ENCODE assay signal across 1 cellular context in the genomic region with DNA sequence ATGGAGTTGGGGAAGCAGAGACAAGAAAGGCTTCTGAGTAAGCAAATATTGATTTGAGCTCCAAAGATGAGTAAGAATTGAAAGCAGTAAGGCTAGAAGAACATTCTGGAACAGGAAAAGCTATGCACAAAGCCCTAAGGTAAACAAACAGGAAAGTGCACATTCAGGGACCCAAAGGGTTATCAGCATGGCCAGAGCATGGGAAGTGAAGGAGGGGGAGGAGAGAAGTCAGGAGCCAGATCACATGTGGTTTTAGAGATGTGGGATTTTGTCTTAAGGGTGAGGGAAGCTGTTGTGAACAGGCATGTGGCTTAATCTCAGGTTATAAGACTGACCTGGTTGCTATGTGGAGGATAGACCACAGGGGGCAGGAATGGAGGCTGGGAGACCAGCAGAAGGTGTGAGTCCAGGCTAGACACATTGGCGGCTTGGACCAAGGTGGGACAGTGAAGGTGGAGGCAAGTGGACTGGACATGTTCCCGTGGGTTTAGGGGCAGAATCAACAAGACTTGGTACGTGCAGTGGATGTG.
TF ChIP-seq lines count a peak whose summit lies in the region.

No MANE protein-coding gene starts in this region.

TF ChIP-seq in GM23338, 12 proteins besides CTCF, POLR2A, EP300 and RAD21 (continued from another document):
- TF ChIP-seq, protein P1, sequence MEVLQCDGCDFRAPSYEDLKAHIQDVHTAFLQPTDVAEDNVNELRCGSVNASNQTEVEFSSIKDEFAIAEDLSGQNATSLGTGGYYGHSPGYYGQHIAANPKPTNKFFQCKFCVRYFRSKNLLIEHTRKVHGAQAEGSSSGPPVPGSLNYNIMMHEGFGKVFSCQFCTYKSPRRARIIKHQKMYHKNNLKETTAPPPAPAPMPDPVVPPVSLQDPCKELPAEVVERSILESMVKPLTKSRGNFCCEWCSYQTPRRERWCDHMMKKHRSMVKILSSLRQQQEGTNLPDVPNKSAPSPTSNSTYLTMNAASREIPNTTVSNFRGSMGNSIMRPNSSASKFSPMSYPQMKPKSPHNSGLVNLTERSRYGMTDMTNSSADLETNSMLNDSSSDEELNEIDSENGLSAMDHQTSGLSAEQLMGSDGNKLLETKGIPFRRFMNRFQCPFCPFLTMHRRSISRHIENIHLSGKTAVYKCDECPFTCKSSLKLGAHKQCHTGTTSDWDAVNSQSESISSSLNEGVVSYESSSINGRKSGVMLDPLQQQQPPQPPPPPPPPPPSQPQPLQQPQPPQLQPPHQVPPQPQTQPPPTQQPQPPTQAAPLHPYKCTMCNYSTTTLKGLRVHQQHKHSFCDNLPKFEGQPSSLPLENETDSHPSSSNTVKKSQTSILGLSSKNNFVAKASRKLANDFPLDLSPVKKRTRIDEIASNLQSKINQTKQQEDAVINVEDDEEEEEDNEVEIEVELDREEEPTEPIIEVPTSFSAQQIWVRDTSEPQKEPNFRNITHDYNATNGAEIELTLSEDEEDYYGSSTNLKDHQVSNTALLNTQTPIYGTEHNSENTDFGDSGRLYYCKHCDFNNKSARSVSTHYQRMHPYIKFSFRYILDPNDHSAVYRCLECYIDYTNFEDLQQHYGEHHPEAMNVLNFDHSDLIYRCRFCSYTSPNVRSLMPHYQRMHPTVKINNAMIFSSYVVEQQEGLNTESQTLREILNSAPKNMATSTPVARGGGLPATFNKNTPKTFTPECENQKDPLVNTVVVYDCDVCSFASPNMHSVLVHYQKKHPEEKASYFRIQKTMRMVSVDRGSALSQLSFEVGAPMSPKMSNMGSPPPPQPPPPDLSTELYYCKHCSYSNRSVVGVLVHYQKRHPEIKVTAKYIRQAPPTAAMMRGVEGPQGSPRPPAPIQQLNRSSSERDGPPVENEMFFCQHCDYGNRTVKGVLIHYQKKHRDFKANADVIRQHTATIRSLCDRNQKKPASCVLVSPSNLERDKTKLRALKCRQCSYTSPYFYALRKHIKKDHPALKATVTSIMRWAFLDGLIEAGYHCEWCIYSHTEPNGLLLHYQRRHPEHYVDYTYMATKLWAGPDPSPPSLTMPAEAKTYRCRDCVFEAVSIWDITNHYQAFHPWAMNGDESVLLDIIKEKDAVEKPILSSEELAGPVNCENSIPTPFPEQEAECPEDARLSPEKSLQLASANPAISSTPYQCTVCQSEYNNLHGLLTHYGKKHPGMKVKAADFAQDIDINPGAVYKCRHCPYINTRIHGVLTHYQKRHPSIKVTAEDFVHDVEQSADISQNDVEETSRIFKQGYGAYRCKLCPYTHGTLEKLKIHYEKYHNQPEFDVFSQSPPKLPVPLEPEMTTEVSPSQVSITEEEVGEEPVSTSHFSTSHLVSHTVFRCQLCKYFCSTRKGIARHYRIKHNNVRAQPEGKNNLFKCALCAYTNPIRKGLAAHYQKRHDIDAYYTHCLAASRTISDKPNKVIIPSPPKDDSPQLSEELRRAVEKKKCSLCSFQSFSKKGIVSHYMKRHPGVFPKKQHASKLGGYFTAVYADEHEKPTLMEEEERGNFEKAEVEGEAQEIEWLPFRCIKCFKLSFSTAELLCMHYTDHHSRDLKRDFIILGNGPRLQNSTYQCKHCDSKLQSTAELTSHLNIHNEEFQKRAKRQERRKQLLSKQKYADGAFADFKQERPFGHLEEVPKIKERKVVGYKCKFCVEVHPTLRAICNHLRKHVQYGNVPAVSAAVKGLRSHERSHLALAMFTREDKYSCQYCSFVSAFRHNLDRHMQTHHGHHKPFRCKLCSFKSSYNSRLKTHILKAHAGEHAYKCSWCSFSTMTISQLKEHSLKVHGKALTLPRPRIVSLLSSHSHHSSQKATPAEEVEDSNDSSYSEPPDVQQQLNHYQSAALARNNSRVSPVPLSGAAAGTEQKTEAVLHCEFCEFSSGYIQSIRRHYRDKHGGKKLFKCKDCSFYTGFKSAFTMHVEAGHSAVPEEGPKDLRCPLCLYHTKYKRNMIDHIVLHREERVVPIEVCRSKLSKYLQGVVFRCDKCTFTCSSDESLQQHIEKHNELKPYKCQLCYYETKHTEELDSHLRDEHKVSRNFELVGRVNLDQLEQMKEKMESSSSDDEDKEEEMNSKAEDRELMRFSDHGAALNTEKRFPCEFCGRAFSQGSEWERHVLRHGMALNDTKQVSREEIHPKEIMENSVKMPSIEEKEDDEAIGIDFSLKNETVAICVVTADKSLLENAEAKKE (CRISPR knock-in tag; IDR thresholded peaks at IDR 0.05), result no peak
- TF ChIP-seq, protein P2, sequence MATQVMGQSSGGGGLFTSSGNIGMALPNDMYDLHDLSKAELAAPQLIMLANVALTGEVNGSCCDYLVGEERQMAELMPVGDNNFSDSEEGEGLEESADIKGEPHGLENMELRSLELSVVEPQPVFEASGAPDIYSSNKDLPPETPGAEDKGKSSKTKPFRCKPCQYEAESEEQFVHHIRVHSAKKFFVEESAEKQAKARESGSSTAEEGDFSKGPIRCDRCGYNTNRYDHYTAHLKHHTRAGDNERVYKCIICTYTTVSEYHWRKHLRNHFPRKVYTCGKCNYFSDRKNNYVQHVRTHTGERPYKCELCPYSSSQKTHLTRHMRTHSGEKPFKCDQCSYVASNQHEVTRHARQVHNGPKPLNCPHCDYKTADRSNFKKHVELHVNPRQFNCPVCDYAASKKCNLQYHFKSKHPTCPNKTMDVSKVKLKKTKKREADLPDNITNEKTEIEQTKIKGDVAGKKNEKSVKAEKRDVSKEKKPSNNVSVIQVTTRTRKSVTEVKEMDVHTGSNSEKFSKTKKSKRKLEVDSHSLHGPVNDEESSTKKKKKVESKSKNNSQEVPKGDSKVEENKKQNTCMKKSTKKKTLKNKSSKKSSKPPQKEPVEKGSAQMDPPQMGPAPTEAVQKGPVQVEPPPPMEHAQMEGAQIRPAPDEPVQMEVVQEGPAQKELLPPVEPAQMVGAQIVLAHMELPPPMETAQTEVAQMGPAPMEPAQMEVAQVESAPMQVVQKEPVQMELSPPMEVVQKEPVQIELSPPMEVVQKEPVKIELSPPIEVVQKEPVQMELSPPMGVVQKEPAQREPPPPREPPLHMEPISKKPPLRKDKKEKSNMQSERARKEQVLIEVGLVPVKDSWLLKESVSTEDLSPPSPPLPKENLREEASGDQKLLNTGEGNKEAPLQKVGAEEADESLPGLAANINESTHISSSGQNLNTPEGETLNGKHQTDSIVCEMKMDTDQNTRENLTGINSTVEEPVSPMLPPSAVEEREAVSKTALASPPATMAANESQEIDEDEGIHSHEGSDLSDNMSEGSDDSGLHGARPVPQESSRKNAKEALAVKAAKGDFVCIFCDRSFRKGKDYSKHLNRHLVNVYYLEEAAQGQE (IDR thresholded peaks at IDR 0.05; ENCODE audit: unreplicated experiment), result no peak
- TF ChIP-seq EZH2 (IDR thresholded peaks at IDR 0.05; ENCODE audit: low read depth, unreplicated experiment) (no peak), ZNF114 (CRISPR knock-in tag; IDR thresholded peaks at IDR 0.05) (no peak), CREB1 (CRISPR knock-in tag; IDR thresholded peaks at IDR 0.05; ENCODE audit: low read depth) (no peak)
